Comparison of ENCODE assay signal across 1 cellular context in genomic region chr17:39104046-39104445, GRCh38.
TF ChIP-seq lines count a peak whose summit lies in the region.

No MANE protein-coding gene starts in this region.

TF ChIP-seq in HepG2, 621 proteins besides CTCF, POLR2A, EP300 and RAD21 (continued from another document):
- TF ChIP-seq PRDM15 (CRISPR knock-in tag; IDR thresholded peaks at IDR 0.05) = 0 out of 2 replicates have a peak, but pooled peaks have one; percentile 25
